ENCODE assay signal across 23 cellular contexts in the genomic region with DNA sequence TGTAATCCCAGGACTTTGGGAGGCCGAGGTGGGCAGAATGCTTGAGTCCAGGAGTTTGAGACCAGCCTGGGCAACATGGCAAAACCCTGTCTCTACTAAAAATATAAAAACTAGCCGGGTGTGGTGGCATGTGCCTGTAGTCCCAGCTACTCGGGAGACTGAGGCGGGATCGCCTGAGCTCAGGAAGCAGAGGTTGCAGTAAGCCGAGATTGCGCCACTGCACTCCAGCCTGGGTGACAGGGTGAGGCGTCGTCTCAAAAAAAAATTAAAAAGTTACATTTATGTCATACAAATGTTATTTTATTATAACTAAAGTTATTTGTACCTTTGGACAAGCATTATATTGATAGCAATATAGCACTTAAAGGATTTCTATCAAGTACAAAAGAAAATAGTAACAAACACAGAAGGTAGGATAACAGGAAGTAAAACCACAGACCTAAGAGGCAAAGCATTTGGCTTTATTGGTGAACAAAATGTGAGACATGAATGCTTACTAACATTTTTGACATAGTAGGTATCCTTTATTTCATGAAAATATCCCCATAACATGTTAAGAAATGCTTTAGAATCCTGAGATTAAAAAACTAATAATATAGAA.
"Had no signal": no experiment of that assay in that cellular context is flagged by ENCODE, and none has a peak within 500 bp of the region (broad histone marks: within the 10 kb centered on the region; RNA-seq: fewer than 3 reads in every experiment).

No MANE protein-coding gene starts in this region.

- H3K27me3 Mint-ChIP-seq: activated CD4-positive, alpha-beta memory T cell treated with anti-CD3 and anti-CD28 coated beads, Interleukin-2, amount 10 ng/mL, durations not matched to agents 7 days and 5 days; activated naive CD8-positive, alpha-beta T cell treated with anti-CD3 and anti-CD28 coated beads, Interleukin-2, amount 10 ng/mL, durations not matched to agents 7 days and 5 days; naive thymus-derived CD8-positive, alpha-beta T cell; stimulated activated memory B cell treated with anti-CD40 and anti-IgM and Interleukin-4, amounts not matched to agents 10 μg/mL and 1 μg/mL and 100 μg/mL, for 72 hours had no signal

- H3K36me3 ChIP-seq: uterus had no signal

- DNase-seq: activated CD4-positive, alpha-beta memory T cell treated with anti-CD3 and anti-CD28 coated beads, Interleukin-2, amount 10 ng/mL, durations not matched to agents 7 days and 5 days; activated CD4-positive, alpha-beta T cell treated with anti-CD3 and anti-CD28 coated beads for 48 hours; activated CD4-positive, CD25-positive, alpha-beta regulatory T cell; activated effector memory CD4-positive, alpha-beta T cell treated with Interleukin-2 at 50 U/mL for 16 hours; activated naive CD4-positive, alpha-beta T cell treated with anti-CD3 and anti-CD28 coated beads for 36 hours; activated naive CD8-positive, alpha-beta T cell treated with anti-CD3 and anti-CD28 coated beads, Interleukin-2, amount 10 ng/mL, durations not matched to agents 7 days and 5 days; activated T-cell treated with anti-CD3 and anti-CD28 coated beads, Interleukin-2, amount 50 U/mL, for 72 hours; amygdala; cerebellar nuclear complex; cortex of kidney; left lung; small intestine; stimulated activated CD4-positive, alpha-beta T cell treated with anti-CD3 and anti-CD28 coated beads, Interleukin-15, amount 100 ng/mL, for 24 hours; stomach; T-helper 9 cell; transverse colon; uterus had no signal

- H3K9me3 ChIP-seq: left lung, stomach, suprapubic skin, transverse colon, uterus had no signal

- H3K27ac Mint-ChIP-seq: activated naive CD4-positive, alpha-beta T cell treated with anti-CD3 and anti-CD28 coated beads for 36 hours; activated naive CD8-positive, alpha-beta T cell treated with anti-CD3 and anti-CD28 coated beads, Interleukin-2, amount 10 ng/mL, durations not matched to agents 7 days and 5 days; activated T-cell treated with anti-CD3 and anti-CD28 coated beads, Interleukin-2, amount 50 U/mL, for 72 hours; neural progenitor cell; stimulated activated memory B cell treated with anti-CD40 and anti-IgM and Interleukin-4, amounts not matched to agents 10 μg/mL and 1 μg/mL and 100 μg/mL, for 72 hours had no signal

- ATAC-seq: activated T-cell treated with anti-CD3 and anti-CD28 coated beads, Interleukin-2, amount 50 U/mL, for 72 hours; left lung; naive thymus-derived CD8-positive, alpha-beta T cell; sciatic nerve; stimulated activated memory B cell treated with anti-CD40 and anti-IgM and Interleukin-4, amounts not matched to agents 10 μg/mL and 1 μg/mL and 100 μg/mL, for 72 hours had no signal

- H3K27ac ChIP-seq: left lung, neural progenitor cell, stomach, suprapubic skin, transverse colon, uterus had no signal

- H3K4me2 ChIP-seq: neural progenitor cell had no signal

- H3K4me1 ChIP-seq: left lung, neural progenitor cell, suprapubic skin, uterus had no signal

- H2AFZ ChIP-seq: neural progenitor cell had no signal

- H3K27me3 ChIP-seq: left lung, neural progenitor cell, stomach, suprapubic skin, transverse colon, uterus had no signal

- H3K4me3 Mint-ChIP-seq: activated CD4-positive, alpha-beta memory T cell treated with anti-CD3 and anti-CD28 coated beads, Interleukin-2, amount 10 ng/mL, durations not matched to agents 7 days and 5 days; activated naive CD4-positive, alpha-beta T cell treated with anti-CD3 and anti-CD28 coated beads for 36 hours; activated naive CD8-positive, alpha-beta T cell treated with anti-CD3 and anti-CD28 coated beads, Interleukin-2, amount 10 ng/mL, durations not matched to agents 7 days and 5 days; activated T-cell treated with anti-CD3 and anti-CD28 coated beads, Interleukin-2, amount 50 U/mL, for 72 hours; mesothelial cell of epicardium; naive thymus-derived CD8-positive, alpha-beta T cell; neural progenitor cell; stimulated activated memory B cell treated with anti-CD40 and anti-IgM and Interleukin-4, amounts not matched to agents 10 μg/mL and 1 μg/mL and 100 μg/mL, for 72 hours had no signal

- FAIRE-seq: small intestine had no signal

- H3K4me1 Mint-ChIP-seq: neural progenitor cell; stimulated activated memory B cell treated with anti-CD40 and anti-IgM and Interleukin-4, amounts not matched to agents 10 μg/mL and 1 μg/mL and 100 μg/mL, for 72 hours had no signal

- H3K4me3 ChIP-seq: left lung, neural progenitor cell, stomach, suprapubic skin, transverse colon, uterus had no signal

- H3K9ac ChIP-seq: neural progenitor cell had no signal

- H3K9me3 Mint-ChIP-seq: activated CD4-positive, alpha-beta memory T cell treated with anti-CD3 and anti-CD28 coated beads, Interleukin-2, amount 10 ng/mL, durations not matched to agents 7 days and 5 days; activated naive CD4-positive, alpha-beta T cell treated with anti-CD3 and anti-CD28 coated beads for 36 hours; activated naive CD8-positive, alpha-beta T cell treated with anti-CD3 and anti-CD28 coated beads, Interleukin-2, amount 10 ng/mL, durations not matched to agents 7 days and 5 days; activated T-cell treated with anti-CD3 and anti-CD28 coated beads, Interleukin-2, amount 50 U/mL, for 72 hours; mesothelial cell of epicardium; naive thymus-derived CD8-positive, alpha-beta T cell; neural progenitor cell; stimulated activated memory B cell treated with anti-CD40 and anti-IgM and Interleukin-4, amounts not matched to agents 10 μg/mL and 1 μg/mL and 100 μg/mL, for 72 hours had no signal
